ENCODE assay signal across 8 cellular contexts in the genomic region with DNA sequence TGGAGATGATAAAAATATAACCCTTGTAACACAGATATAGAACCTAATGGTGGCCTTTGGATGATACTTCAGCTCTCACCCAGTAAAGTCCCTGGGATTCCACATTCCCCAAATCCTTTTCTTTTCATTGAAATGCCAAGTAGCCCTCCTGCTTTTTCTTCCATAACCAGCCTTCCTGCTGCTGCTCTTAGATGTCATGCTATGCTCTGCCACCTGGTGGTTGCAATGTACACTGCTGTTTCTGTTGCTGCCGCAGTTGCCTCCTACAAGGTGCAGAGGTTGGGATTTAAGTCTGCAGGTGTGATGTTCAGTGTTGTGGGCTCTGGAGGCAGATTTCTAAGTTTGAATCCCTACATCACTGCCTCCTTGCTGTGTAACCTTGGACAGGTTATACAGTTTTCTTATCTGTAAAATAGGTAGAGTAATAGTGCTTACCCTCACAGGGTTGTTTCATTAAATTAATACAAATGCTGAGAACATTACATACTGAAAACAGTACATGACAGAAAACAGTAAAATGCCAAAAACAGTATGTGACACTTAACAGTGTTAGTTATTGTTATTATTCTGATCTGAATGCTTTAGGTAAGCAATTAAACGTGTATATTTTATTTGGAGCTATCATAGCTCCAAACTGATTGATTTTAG.
A peak's percentile ranks its signal among the peaks of the same experiment; 100 is the strongest.
DNase-seq lines count a peak whose midpoint lies in the region; ATAC-seq, FAIRE-seq and TF ChIP-seq lines count a peak whose summit lies in the region.

No MANE protein-coding gene starts in this region.

- FAIRE-seq in HepG2 (lab: Jason Lieb, UNC), result peak; percentile 92

- H3K36me3 ChIP-seq in HepG2 (replicated peaks in 1 of 2; ENCODE audit: control insufficient read depth in 1 of 2, insufficient read depth in 2 of 2, low read length in 2 of 2), result no peaks in the 10 kb centered on the region; a peak in 2 of 5 replicates

- H3K4me3 ChIP-seq in coronary artery, result no peak overlapping the region
- no peak overlapping the region for H3K4me3 ChIP-seq in HepG2 (replicated peaks in 1 of 3; ENCODE audit: insufficient read depth in 1 of 3, low read depth in 2 of 3, low read length in 3 of 3)

- DNase-seq in NCI-H510A (lab: John Stamatoyannopoulos, UW) (peak; percentile 67), coronary artery (ENCODE audit: low spot score) (peak; percentile 73), HepG2 (ENCODE audit: low spot score) (peak; percentile 71)
- peak; percentile 62 to 77 for DNase-seq in activated CD4-positive, alpha-beta T cell treated with anti-CD3 and anti-CD28 coated beads for 4 hours
- peak; percentile 45 to 69 (median 49) for DNase-seq in stimulated activated CD4-positive, alpha-beta T cell treated with anti-CD3 and anti-CD28 coated beads, TNF-alpha, amount 100 ng/mL, for 24 hours (ENCODE audit: low read depth in 3 of 3)

- CTCF ChIA-PET in HepG2 (lab: Yijun Ruan, JAX; ENCODE audit: low intra/inter-chr PET ratio, low total read pairs), result interaction anchor here (1.7 to 2.1 kb wide), 2 partner anchors 181 to 244 kb away, joined by 9 to 36 read pairs; a partner anchor contains a TSS

- no peaks in the 10 kb centered on the region for H3K79me2 ChIP-seq in HepG2 (ENCODE audit: insufficient read depth, low read length)

- BruUV-seq in HepG2 (replicated peaks; lab: Mats Ljungman, UMichigan), result no TSS peak

- H3K27me3 ChIP-seq in HepG2 (ENCODE audit: control insufficient read depth in 1 of 2, insufficient read depth in 2 of 2, low read length in 2 of 2), result no peaks in the 10 kb centered on the region

- intact Hi-C loops in HepG2 (cut with micrococcal nuclease; ENCODE audit: unreplicated experiment), result loop anchor here (1.0 to 2.0 kb wide), 2 partner anchors 134 to 181 kb away; a partner anchor contains a TSS

- H3K4me2 ChIP-seq in HepG2 (ENCODE audit: low read depth, low read length), result no peak overlapping the region

- H3K9me3 ChIP-seq in HepG2 (ENCODE audit: low read length), result no peaks in the 10 kb centered on the region

- no peak overlapping the region for H2AFZ ChIP-seq in HepG2 (ENCODE audit: low read length)

- POLR2A ChIA-PET in HepG2 (lab: Yijun Ruan, JAX), result no interaction called here

- no peaks in the 10 kb centered on the region for H4K20me1 ChIP-seq in HepG2 (ENCODE audit: insufficient read depth, low read length)

- no peak overlapping the region for H3K27ac ChIP-seq in 22Rv1
- H3K27ac ChIP-seq in coronary artery, result no peak overlapping the region
- H3K27ac ChIP-seq in HepG2 (ENCODE audit: extremely low read length, insufficient read depth, low read length), result no peak overlapping the region

- H3K4me1 ChIP-seq in HepG2 (ENCODE audit: insufficient read depth, low read length), result no peaks in the 10 kb centered on the region

- WGBS in HepG2 (ENCODE audit: low lambda C conversion rate), result 49% methylated on average over 2 of the region's 2 CpGs

- TF ChIP-seq EP300 in HepG2 (IDR thresholded peaks at IDR 0.05; ENCODE audit: low read depth in 2 of 2, low read length in 2 of 2), result no peak
- no peak for TF ChIP-seq EP300 in HepG2 (CRISPR knock-in tag; IDR thresholded peaks at IDR 0.05; ENCODE audit: borderline replicate concordance)

- H3K9ac ChIP-seq in HepG2 (ENCODE audit: insufficient read depth, low read depth, low read length), result no peak overlapping the region

- peak; percentile 75 for TF ChIP-seq RAD21 in HepG2 (CRISPR knock-in tag; IDR thresholded peaks at IDR 0.05)

- peak; percentile 81 for ATAC-seq in GM18502 (IDR thresholded peaks at IDR 0.05; ENCODE audit: poor library complexity, unreplicated experiment)
- peak; percentile 89 for ATAC-seq in HG03378 (IDR thresholded peaks at IDR 0.05; ENCODE audit: unreplicated experiment)
- ATAC-seq in HepG2, result peak; percentile 95

- TF ChIP-seq CTCF in 22Rv1 (IDR thresholded peaks at IDR 0.05) (peak; percentile 99), coronary artery (IDR thresholded peaks at IDR 0.05) (peak; percentile 73), HepG2 (CRISPR knock-in tag; IDR thresholded peaks at IDR 0.05) (peak; percentile 91)

- in situ Hi-C loops in HepG2 (cut with HindIII; ENCODE audit: extremely low pct_ligation_motif_present, low pct_unique_long_range_greater_than_20kb), result no loop called here

- no peak for TF ChIP-seq POLR2A in HepG2 (IDR thresholded peaks at IDR 0.05; ENCODE audit: insufficient read depth in 1 of 2, low read depth in 2 of 2, low read length in 2 of 2)

TF ChIP-seq in HepG2, 621 proteins besides CTCF, POLR2A, EP300 and RAD21 (continues in another document):
- no peak for TF ChIP-seq ZNF234 (CRISPR knock-in tag; conservative IDR thresholded peaks at IDR 0.05)
- peak; percentile 73 for TF ChIP-seq TARDBP (CRISPR knock-in tag; IDR thresholded peaks at IDR 0.05)
- TF ChIP-seq ZMYM4 (CRISPR knock-in tag; IDR thresholded peaks at IDR 0.05), result 0 out of 2 replicates have a peak, but pooled peaks have one; percentile 26
- 0 out of 2 replicates have a peak, but pooled peaks have one; percentile 37 for TF ChIP-seq CBX5 (CRISPR knock-in tag; IDR thresholded peaks at IDR 0.05; ENCODE audit: borderline replicate concordance)
- no peak for TF ChIP-seq ZSCAN22 (CRISPR knock-in tag; IDR thresholded peaks at IDR 0.05)
- peak; percentile 95 for TF ChIP-seq SMC3 (IDR thresholded peaks at IDR 0.05; ENCODE audit: low read length)
- TF ChIP-seq, protein P1, sequence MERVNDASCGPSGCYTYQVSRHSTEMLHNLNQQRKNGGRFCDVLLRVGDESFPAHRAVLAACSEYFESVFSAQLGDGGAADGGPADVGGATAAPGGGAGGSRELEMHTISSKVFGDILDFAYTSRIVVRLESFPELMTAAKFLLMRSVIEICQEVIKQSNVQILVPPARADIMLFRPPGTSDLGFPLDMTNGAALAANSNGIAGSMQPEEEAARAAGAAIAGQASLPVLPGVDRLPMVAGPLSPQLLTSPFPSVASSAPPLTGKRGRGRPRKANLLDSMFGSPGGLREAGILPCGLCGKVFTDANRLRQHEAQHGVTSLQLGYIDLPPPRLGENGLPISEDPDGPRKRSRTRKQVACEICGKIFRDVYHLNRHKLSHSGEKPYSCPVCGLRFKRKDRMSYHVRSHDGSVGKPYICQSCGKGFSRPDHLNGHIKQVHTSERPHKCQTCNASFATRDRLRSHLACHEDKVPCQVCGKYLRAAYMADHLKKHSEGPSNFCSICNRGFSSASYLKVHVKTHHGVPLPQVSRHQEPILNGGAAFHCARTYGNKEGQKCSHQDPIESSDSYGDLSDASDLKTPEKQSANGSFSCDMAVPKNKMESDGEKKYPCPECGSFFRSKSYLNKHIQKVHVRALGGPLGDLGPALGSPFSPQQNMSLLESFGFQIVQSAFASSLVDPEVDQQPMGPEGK (CRISPR knock-in tag; IDR thresholded peaks at IDR 0.05), result no peak
- TF ChIP-seq STAG1 (CRISPR knock-in tag; IDR thresholded peaks at IDR 0.05), result peak; percentile 89
- 0 out of 2 replicates have a peak, but pooled peaks have one; percentile 41 for TF ChIP-seq SAP130 (CRISPR knock-in tag; IDR thresholded peaks at IDR 0.05; ENCODE audit: low read depth)
- TF ChIP-seq, protein P2, sequence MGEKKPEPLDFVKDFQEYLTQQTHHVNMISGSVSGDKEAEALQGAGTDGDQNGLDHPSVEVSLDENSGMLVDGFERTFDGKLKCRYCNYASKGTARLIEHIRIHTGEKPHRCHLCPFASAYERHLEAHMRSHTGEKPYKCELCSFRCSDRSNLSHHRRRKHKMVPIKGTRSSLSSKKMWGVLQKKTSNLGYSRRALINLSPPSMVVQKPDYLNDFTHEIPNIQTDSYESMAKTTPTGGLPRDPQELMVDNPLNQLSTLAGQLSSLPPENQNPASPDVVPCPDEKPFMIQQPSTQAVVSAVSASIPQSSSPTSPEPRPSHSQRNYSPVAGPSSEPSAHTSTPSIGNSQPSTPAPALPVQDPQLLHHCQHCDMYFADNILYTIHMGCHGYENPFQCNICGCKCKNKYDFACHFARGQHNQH (CRISPR knock-in tag; IDR thresholded peaks at IDR 0.05), result 0 out of 2 replicates have a peak, but pooled peaks have one; percentile 34
- TF ChIP-seq MYNN (CRISPR knock-in tag; IDR thresholded peaks at IDR 0.05; ENCODE audit: low read depth), result no peak
- 0 out of 2 replicates have a peak, but pooled peaks have one; percentile 20 for TF ChIP-seq SALL1 (CRISPR knock-in tag; IDR thresholded peaks at IDR 0.05)
- TF ChIP-seq ZNF614 (CRISPR knock-in tag; IDR thresholded peaks at IDR 0.05; ENCODE audit: borderline replicate concordance), result 0 out of 2 replicates have a peak, but pooled peaks have one; percentile 26
- peak; percentile 41; the same call in 1 of the 2 replicates for TF ChIP-seq SNAPC2 (CRISPR knock-in tag; IDR thresholded peaks at IDR 0.05)
- TF ChIP-seq ERF (CRISPR knock-in tag; IDR thresholded peaks at IDR 0.05), result peak; percentile 60; the same call in 1 of the 2 replicates
- TF ChIP-seq, protein P3, sequence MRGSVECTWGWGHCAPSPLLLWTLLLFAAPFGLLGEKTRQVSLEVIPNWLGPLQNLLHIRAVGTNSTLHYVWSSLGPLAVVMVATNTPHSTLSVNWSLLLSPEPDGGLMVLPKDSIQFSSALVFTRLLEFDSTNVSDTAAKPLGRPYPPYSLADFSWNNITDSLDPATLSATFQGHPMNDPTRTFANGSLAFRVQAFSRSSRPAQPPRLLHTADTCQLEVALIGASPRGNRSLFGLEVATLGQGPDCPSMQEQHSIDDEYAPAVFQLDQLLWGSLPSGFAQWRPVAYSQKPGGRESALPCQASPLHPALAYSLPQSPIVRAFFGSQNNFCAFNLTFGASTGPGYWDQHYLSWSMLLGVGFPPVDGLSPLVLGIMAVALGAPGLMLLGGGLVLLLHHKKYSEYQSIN (CRISPR knock-in tag; IDR thresholded peaks at IDR 0.05; ENCODE audit: borderline replicate concordance), result no peak
- 0 out of 2 replicates have a peak, but pooled peaks have one; percentile 12 for TF ChIP-seq GATAD2A (CRISPR knock-in tag; IDR thresholded peaks at IDR 0.05)
- TF ChIP-seq BHLHE40 (IDR thresholded peaks at IDR 0.05; ENCODE audit: low read length), result no peak
- TF ChIP-seq REPIN1 (CRISPR knock-in tag; IDR thresholded peaks at IDR 0.05; ENCODE audit: borderline replicate concordance, low read depth), result peak; percentile 44; the same call in 1 of the 2 replicates
